8 cellular contexts compared by ENCODE assay signal in the genomic region with DNA sequence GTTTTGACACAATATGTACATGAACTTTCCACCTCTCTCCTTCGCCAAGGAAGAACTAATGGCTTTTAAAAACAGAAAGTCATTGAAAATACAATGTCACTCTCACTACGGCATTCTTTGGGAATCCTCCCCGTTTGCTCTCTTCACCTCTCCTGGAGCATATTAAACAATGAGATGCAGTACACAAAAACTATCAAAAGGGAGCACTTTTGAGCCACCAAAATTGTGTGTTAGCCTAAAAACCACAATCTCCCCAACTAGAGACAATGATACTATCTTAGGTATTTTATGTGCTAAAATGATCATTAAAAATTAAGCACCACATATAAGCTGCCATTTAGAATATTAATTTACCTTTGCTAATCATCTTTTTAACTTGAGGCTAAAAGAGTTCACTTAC.
DNase-seq lines count a peak whose midpoint lies in the region; ATAC-seq and TF ChIP-seq lines count a peak whose summit lies in the region.

No MANE protein-coding gene starts in this region.

- no peak overlapping the region for H3K4me3 ChIP-seq in A673 (ENCODE audit: low read depth, low read length, poor library complexity, severe bottlenecking)
- no peak overlapping the region for H3K4me3 ChIP-seq in brain microvascular endothelial cell (ENCODE audit: low read depth, low read length)

- no peaks in the 10 kb centered on the region for H3K27me3 Mint-ChIP-seq in progenitor cell of endocrine pancreas
- no peaks in the 10 kb centered on the region for H3K27me3 Mint-ChIP-seq in activated T-cell treated with anti-CD3 and anti-CD28 coated beads, Interleukin-2, amount 50 U/mL, for 24 hours

- H3K4me3 Mint-ChIP-seq in progenitor cell of endocrine pancreas (ENCODE audit: low read depth): no peak overlapping the region
- H3K4me3 Mint-ChIP-seq in activated T-cell treated with anti-CD3 and anti-CD28 coated beads, Interleukin-2, amount 50 U/mL, for 24 hours: no peak overlapping the region

- H3K27ac Mint-ChIP-seq in progenitor cell of endocrine pancreas: no peak overlapping the region
- no peak overlapping the region for H3K27ac Mint-ChIP-seq in activated T-cell treated with anti-CD3 and anti-CD28 coated beads, Interleukin-2, amount 50 U/mL, for 24 hours

- no peaks in the 10 kb centered on the region for H3K36me3 Mint-ChIP-seq in progenitor cell of endocrine pancreas (ENCODE audit: insufficient read depth)
- H3K36me3 Mint-ChIP-seq in activated T-cell treated with anti-CD3 and anti-CD28 coated beads, Interleukin-2, amount 50 U/mL, for 24 hours (ENCODE audit: low read depth): no peaks in the 10 kb centered on the region

- POLR2A ChIA-PET in A673 (lab: Charles Lee; ENCODE audit: low non-redundant PET): no interaction called here

- DNase-seq in A673 (ENCODE audit: low spot score) (peak; percentile 58), NCI-H1105 treated with DMSO at 0.1 percent for 48 hours (lab: John Stamatoyannopoulos, UW) (peak; percentile 27), brain microvascular endothelial cell (no peak), progenitor cell of endocrine pancreas (ENCODE audit: low spot score, unreplicated experiment) (no peak), cortex of kidney (lab: John Stamatoyannopoulos, UW) (no peak)
- no peak for DNase-seq in activated CD4-positive, alpha-beta T cell treated with anti-CD3 and anti-CD28 coated beads for 48 hours
- no peak for DNase-seq in activated T-cell treated with anti-CD3 and anti-CD28 coated beads, Interleukin-2, amount 50 U/mL, for 24 hours

- TF ChIP-seq CTCF in A673 (conservative IDR thresholded peaks at IDR 0.05; ENCODE audit: low read depth, low read length): peak; percentile 62
- peak; percentile 47 for TF ChIP-seq CTCF in brain microvascular endothelial cell (IDR thresholded peaks at IDR 0.05; ENCODE audit: low read depth, low read length, missing control alignments)
- peak; percentile 64 for TF ChIP-seq CTCF in progenitor cell of endocrine pancreas (IDR thresholded peaks at IDR 0.05; ENCODE audit: unreplicated experiment)

- no peaks in the 10 kb centered on the region for H3K9me3 Mint-ChIP-seq in progenitor cell of endocrine pancreas (ENCODE audit: low read depth)
- H3K9me3 Mint-ChIP-seq in activated T-cell treated with anti-CD3 and anti-CD28 coated beads, Interleukin-2, amount 50 U/mL, for 24 hours: peaks cover 8% of the 10 kb centered on the region

- peaks cover 1% of the 10 kb centered on the region for H3K4me1 Mint-ChIP-seq in progenitor cell of endocrine pancreas (ENCODE audit: low read depth)
- H3K4me1 Mint-ChIP-seq in activated T-cell treated with anti-CD3 and anti-CD28 coated beads, Interleukin-2, amount 50 U/mL, for 24 hours (ENCODE audit: low read depth): no peaks in the 10 kb centered on the region

- BruUV-seq in A673 (replicated peaks; lab: Mats Ljungman, UMichigan): no TSS peak

- in situ Hi-C loops in brain microvascular endothelial cell (cut with HindIII; ENCODE audit: low pct_ligation_motif_present, low sequenced_read_pairs): no loop called here

- peaks cover 30% of the 10 kb centered on the region for H3K27me3 ChIP-seq in A673 (replicated peaks; ENCODE audit: insufficient read depth, low read depth, low read length, poor library complexity)
- no peaks in the 10 kb centered on the region for H3K27me3 ChIP-seq in brain microvascular endothelial cell (replicated peaks)

- intact Hi-C loops in A673 (cut with micrococcal nuclease; ENCODE audit: unreplicated experiment): loop anchor here (1.0 to 10.0 kb wide), 4 partner anchors 229 to 1752 kb away; no protein-coding TSS in a partner anchor

- no peaks in the 10 kb centered on the region for H3K9me3 ChIP-seq in A673 (ENCODE audit: low read depth, low read length, poor library complexity, severe bottlenecking)

- no peaks in the 10 kb centered on the region for H3K4me1 ChIP-seq in A673 (ENCODE audit: insufficient read depth, low read length, poor library complexity, severe bottlenecking)

- H3K36me3 ChIP-seq in A673 (ENCODE audit: insufficient read depth, low read length, poor library complexity, severe bottlenecking) (no peaks in the 10 kb centered on the region), brain microvascular endothelial cell (replicated peaks) (no peaks in the 10 kb centered on the region)

- CTCF ChIA-PET in A673 (lab: Charles Lee): no interaction called here

- no peak overlapping the region for H3K27ac ChIP-seq in A673 (ENCODE audit: low read depth, low read length, poor library complexity, severe bottlenecking)
- no peak overlapping the region for H3K27ac ChIP-seq in brain microvascular endothelial cell

- peak; percentile 70 for ATAC-seq in GM18867 (IDR thresholded peaks at IDR 0.05; ENCODE audit: unreplicated experiment)

Comparison
In these comparisons a context has a peak if more than half of its experiments do, and no peak if none do; other contexts are left out.
1. DNase-seq: peak in A673 (single experiment) and NCI-H1105 treated with DMSO at 0.1 percent for 48 hours (single experiment); none in brain microvascular endothelial cell (single experiment), progenitor cell of endocrine pancreas (single experiment), activated CD4-positive, alpha-beta T cell treated with anti-CD3 and anti-CD28 coated beads for 48 hours (single experiment), cortex of kidney (single experiment) and activated T-cell treated with anti-CD3 and anti-CD28 coated beads, Interleukin-2, amount 50 U/mL, for 24 hours (single experiment).
2. Peak in every context shown above with its lines, with median percentiles within 50 percentile points of each other: CTCF ChIP-seq.